8 cellular contexts compared by ENCODE assay signal in genomic region chr19:41439441-41440222, GRCh38. TPM values are rescaled to one million over a fixed set of nuclear protein-coding genes. Genes with fewer than 3 reads are reported as not detected.
DNase-seq lines count a peak whose midpoint lies in the region; ATAC-seq, FAIRE-seq and TF ChIP-seq lines count a peak whose summit lies in the region.

TSS of gene DMAC2 (minus strand) at chr19:41439912. CDS start at chr19:41439899, 13 bp downstream.

- H3K4me3 ChIP-seq in HUES48 (ENCODE audit: low read depth, low read length) (peak within 1 kb of the TSS; percentile 98), NT2/D1 (ENCODE audit: insufficient read length, low read depth) (peak within 1 kb of the TSS; percentile 96)

- H3K36me3 ChIP-seq in HUES48 (ENCODE audit: control insufficient read depth, insufficient read depth, low read length) (peaks cover 14% of the 10 kb centered on the region), NT2/D1 (ENCODE audit: insufficient read depth, insufficient read length, low read length) (peaks cover 19% of the 10 kb centered on the region)

- peaks cover 7% of the 10 kb centered on the region for H3K36me3 Mint-ChIP-seq in activated CD8-positive, alpha-beta memory T cell treated with anti-CD3 and anti-CD28 coated beads, Interleukin-2, amount 10 ng/mL, durations not matched to agents 7 days and 5 days
- H3K36me3 Mint-ChIP-seq in endothelial cell (ENCODE audit: low read depth, unreplicated experiment) (peaks cover 17% of the 10 kb centered on the region), mesothelial cell of epicardium (peaks cover 6% of the 10 kb centered on the region)

- H3K9me3 Mint-ChIP-seq in activated CD8-positive, alpha-beta memory T cell treated with anti-CD3 and anti-CD28 coated beads, Interleukin-2, amount 10 ng/mL, durations not matched to agents 7 days and 5 days (ENCODE audit: low read depth), result no peaks in the 10 kb centered on the region
- no peaks in the 10 kb centered on the region for H3K9me3 Mint-ChIP-seq in endothelial cell (ENCODE audit: unreplicated experiment)
- H3K9me3 Mint-ChIP-seq in mesothelial cell of epicardium, result no peaks in the 10 kb centered on the region

- H3K9ac ChIP-seq in HUES48 (ENCODE audit: low read depth, low read length) (peak within 1 kb of the TSS; percentile 96), NT2/D1 (ENCODE audit: insufficient read length, low read depth) (peak within 1 kb of the TSS; percentile 98)

- H3K4me3 Mint-ChIP-seq in activated CD8-positive, alpha-beta memory T cell treated with anti-CD3 and anti-CD28 coated beads, Interleukin-2, amount 10 ng/mL, durations not matched to agents 7 days and 5 days, result no peak within 1 kb of the TSS
- H3K4me3 Mint-ChIP-seq in endothelial cell (ENCODE audit: unreplicated experiment), result no peak within 1 kb of the TSS
- H3K4me3 Mint-ChIP-seq in mesothelial cell of epicardium, result no peak within 1 kb of the TSS

- H3K27me3 Mint-ChIP-seq in activated CD8-positive, alpha-beta memory T cell treated with anti-CD3 and anti-CD28 coated beads, Interleukin-2, amount 10 ng/mL, durations not matched to agents 7 days and 5 days, result no peaks in the 10 kb centered on the region
- H3K27me3 Mint-ChIP-seq in endothelial cell (ENCODE audit: unreplicated experiment), result peaks cover 14% of the 10 kb centered on the region
- peaks cover 15% of the 10 kb centered on the region for H3K27me3 Mint-ChIP-seq in mesothelial cell of epicardium (ENCODE audit: low read depth)

- H3K27me3 ChIP-seq in HUES48 (ENCODE audit: control insufficient read depth, insufficient read depth, low read length) (no peaks in the 10 kb centered on the region), NT2/D1 (ENCODE audit: insufficient read depth, insufficient read length) (peaks cover 11% of the 10 kb centered on the region)

- no peaks in the 10 kb centered on the region for H3K4me1 ChIP-seq in HUES48 (ENCODE audit: control insufficient read depth, insufficient read depth, low read length)
- peaks cover 2% of the 10 kb centered on the region for H3K4me1 ChIP-seq in NT2/D1 (ENCODE audit: insufficient read depth, insufficient read length)

- H3K9me3 ChIP-seq in HUES48 (ENCODE audit: control insufficient read depth, insufficient read depth, low read length), result no peaks in the 10 kb centered on the region
- H3K9me3 ChIP-seq in NT2/D1 (ENCODE audit: insufficient read depth, low read length), result no peaks in the 10 kb centered on the region

- H3K4me1 Mint-ChIP-seq in activated CD8-positive, alpha-beta memory T cell treated with anti-CD3 and anti-CD28 coated beads, Interleukin-2, amount 10 ng/mL, durations not matched to agents 7 days and 5 days, result peaks cover 19% of the 10 kb centered on the region
- H3K4me1 Mint-ChIP-seq in endothelial cell (ENCODE audit: unreplicated experiment), result peaks cover 14% of the 10 kb centered on the region
- peaks cover 5% of the 10 kb centered on the region for H3K4me1 Mint-ChIP-seq in mesothelial cell of epicardium

- H3K27ac Mint-ChIP-seq in activated CD8-positive, alpha-beta memory T cell treated with anti-CD3 and anti-CD28 coated beads, Interleukin-2, amount 10 ng/mL, durations not matched to agents 7 days and 5 days, result no peak within 1 kb of the TSS
- peak within 1 kb of the TSS; percentile 45 for H3K27ac Mint-ChIP-seq in endothelial cell (ENCODE audit: unreplicated experiment)
- peak within 1 kb of the TSS; percentile 18 for H3K27ac Mint-ChIP-seq in mesothelial cell of epicardium

- ATAC-seq in GM21390 (IDR thresholded peaks at IDR 0.05; ENCODE audit: unreplicated experiment), result peak; percentile 92
- ATAC-seq in activated CD8-positive, alpha-beta memory T cell treated with anti-CD3 and anti-CD28 coated beads, Interleukin-2, amount 10 ng/mL, durations not matched to agents 7 days and 5 days, result peak; percentile 96

- H3K27ac ChIP-seq in HUES48 (ENCODE audit: low read depth, low read length), result peak within 1 kb of the TSS; percentile 97

- TF ChIP-seq CTCF in D721Med (IDR thresholded peaks at IDR 0.05; ENCODE audit: insufficient read depth, missing control alignments), result peak; percentile 76
- TF ChIP-seq CTCF in endothelial cell (IDR thresholded peaks at IDR 0.05; ENCODE audit: unreplicated experiment), result no peak
- TF ChIP-seq CTCF in mesothelial cell of epicardium (IDR thresholded peaks at IDR 0.05; ENCODE audit: unreplicated experiment), result no peak

- DNase-seq in D721Med (ENCODE audit: insufficient read length, low spot score), result peak; percentile 97
- peak; percentile 95 for DNase-seq in NT2/D1 (ENCODE audit: low read depth, low spot score)
- peak; percentile 99 for DNase-seq in activated CD8-positive, alpha-beta memory T cell treated with anti-CD3 and anti-CD28 coated beads, Interleukin-2, amount 10 ng/mL, durations not matched to agents 7 days and 5 days
- DNase-seq in endothelial cell (ENCODE audit: low spot score), result peak; percentile 89
- peak; percentile 87 to 88 for DNase-seq in mesothelial cell of epicardium (ENCODE audit: low spot score in 2 of 2, unreplicated experiment in 2 of 2)
- peak; percentile 91 for DNase-seq in stimulated activated CD8-positive, alpha-beta memory T cell treated with anti-CD3 and anti-CD28 coated beads, Interleukin-15, amount 100 ng/mL, for 48 hours (ENCODE audit: low read depth in 2 of 2)

- CTCF ChIA-PET in activated CD8-positive, alpha-beta memory T cell treated with anti-CD3 and anti-CD28 coated beads, Interleukin-2, amount 10 ng/mL, durations not matched to agents 7 days and 5 days (lab: Charles Lee), result interaction anchor here (0.7 to 7.0 kb wide), 25 partner anchors 8 to 1299 kb away, joined by 3 to 63 read pairs (median 4); partner anchors contain the start of genes B9D2, CEACAM21 and HNRNPUL1

- FAIRE-seq in D721Med (lab: Jason Lieb, UNC), result peak; percentile 95

RNA-seq across cellular contexts. Expression of gene DMAC2, which starts in this region (rescaled TPM):
- 10 to 100 TPM; 43.2 to 56.5 TPM for total RNA-seq in activated CD8-positive, alpha-beta memory T cell treated with anti-CD3 and anti-CD28 coated beads, Interleukin-2, amount 10 ng/mL, durations not matched to agents 7 days and 5 days
- 75.5 TPM for total RNA-seq in endothelial cell (ENCODE audit: unreplicated experiment)
- 37.5 to 41.4 TPM (median 39.8 TPM) in 3 replicates for total RNA-seq in mesothelial cell of epicardium

Comparison
In these comparisons a context has a peak if more than half of its experiments do, and no peak if none do; other contexts are left out.
1. Peak in every context shown above with its lines: DNase-seq, ATAC-seq, H3K4me3 ChIP-seq and H3K27ac ChIP-seq.